Comparison of ENCODE assay signal across 22 cellular contexts in genomic region chr12:29771786-29772185, GRCh38. TPM values are rescaled to one million over a fixed set of nuclear protein-coding genes. Genes with fewer than 3 reads are reported as not detected.
DNase-seq lines count a peak whose midpoint lies in the region; FAIRE-seq and TF ChIP-seq lines count a peak whose summit lies in the region.
"Had no signal": no experiment of that assay in that cellular context is flagged by ENCODE, and none has a peak within 500 bp of the region (broad histone marks: within the 10 kb centered on the region; RNA-seq: fewer than 3 reads in every experiment).

No MANE protein-coding gene starts in this region.

- peak; percentile 13 for FAIRE-seq in keratinocyte (lab: Jason Lieb, UNC)
- FAIRE-seq: GM19239 had no signal

- DNase-seq in mammary epithelial cell: peak; percentile 66
- DNase-seq in breast epithelium (ENCODE audit: low spot score in 2 of 2): no peak
- DNase-seq in fibroblast of gingiva (ENCODE audit: low read depth): peak; percentile 14
- no peak for DNase-seq in keratinocyte (ENCODE audit: low read depth, low spot score)
- DNase-seq in DMS79 (lab: John Stamatoyannopoulos, UW): no peak
- no peak for DNase-seq in esophagus squamous epithelium (lab: John Stamatoyannopoulos, UW)
- DNase-seq in NCI-H446 treated with DMSO at 0.1 percent for 48 hours (lab: John Stamatoyannopoulos, UW): no peak
- DNase-seq: ACHN, DMS153, H7, Karpas-422, NCI-H1092, NCI-H1417 treated with DMSO at 0.1 percent for 48 hours, NCI-H1694 treated with DMSO at 0.1 percent for 48 hours, NCI-H2081, NCI-H2171, NCI-H345, NCI-H524, NCI-H774 had no signal

- in situ Hi-C loops in mammary epithelial cell (cut with MboI; ENCODE audit: low sequenced_read_pairs in 2 of 2): no loop called here

- no peak for TF ChIP-seq POLR2A in breast epithelium (IDR thresholded peaks at IDR 0.05)
- TF ChIP-seq POLR2A in esophagus squamous epithelium (IDR thresholded peaks at IDR 0.05): no peak

- H3K27ac ChIP-seq in mammary epithelial cell (ENCODE audit: insufficient read depth, low read depth, low read length): peak overlapping the region; percentile 68
- no peak overlapping the region for H3K27ac ChIP-seq in breast epithelium
- H3K27ac ChIP-seq in keratinocyte (ENCODE audit: control insufficient read depth, insufficient read depth, low read length): no peak overlapping the region
- H3K27ac ChIP-seq in esophagus squamous epithelium: no peak overlapping the region
- H3K27ac ChIP-seq: 22Rv1, SJSA1 had no signal

- CTCF ChIA-PET in mammary epithelial cell (lab: Charles Lee; ENCODE audit: low non-redundant PET): interaction anchor here (0.5 kb wide), 1 partner anchor 14 kb away, joined by 3 read pairs; no protein-coding TSS in a partner anchor

- H3K4me3 ChIP-seq in mammary epithelial cell (replicated peaks in 1 of 3; ENCODE audit: insufficient read depth in 1 of 3, low read depth in 2 of 3, low read length in 3 of 3): peak overlapping the region in 1 of 3 experiments; percentile 6
- no peak overlapping the region for H3K4me3 ChIP-seq in breast epithelium
- no peak overlapping the region for H3K4me3 ChIP-seq in keratinocyte (ENCODE audit: control insufficient read depth in 2 of 3, extremely low read depth in 1 of 3, insufficient read depth in 2 of 3, low read depth in 1 of 3, low read length in 3 of 3)
- H3K4me3 ChIP-seq in esophagus squamous epithelium: no peak overlapping the region
- H3K4me3 ChIP-seq: SJSA1 had no signal

- H3K4me2 ChIP-seq in mammary epithelial cell (ENCODE audit: insufficient read depth, low read depth, low read length): peak overlapping the region; percentile 63
- no peak overlapping the region for H3K4me2 ChIP-seq in keratinocyte (ENCODE audit: control insufficient read depth, extremely low read depth, insufficient read depth, low read depth, low read length)

- H3K4me1 ChIP-seq in mammary epithelial cell (ENCODE audit: insufficient read depth, low read length): peaks cover 42% of the 10 kb centered on the region
- H3K4me1 ChIP-seq in breast epithelium: no peaks in the 10 kb centered on the region
- H3K4me1 ChIP-seq in keratinocyte (ENCODE audit: control insufficient read depth, extremely low read depth, insufficient read depth, low read length): peaks cover 12% of the 10 kb centered on the region
- H3K4me1 ChIP-seq in esophagus squamous epithelium: peaks cover 2 to 15% (median 3%) of the 10 kb centered on the region in 3 donors
- H3K4me1 ChIP-seq: SJSA1 had no signal

- H3K9ac ChIP-seq in mammary epithelial cell (ENCODE audit: insufficient read depth, low read length) (no peak overlapping the region), keratinocyte (ENCODE audit: control insufficient read depth, extremely low read depth, insufficient read depth, low read length) (no peak overlapping the region)

- peaks cover 83% of the 10 kb centered on the region for H3K79me2 ChIP-seq in mammary epithelial cell (ENCODE audit: insufficient read depth, low read length)
- no peaks in the 10 kb centered on the region for H3K79me2 ChIP-seq in keratinocyte (ENCODE audit: control insufficient read depth, insufficient read depth, low read length)

- dilution Hi-C loops in mammary epithelial cell (cut with HindIII; ENCODE audit: low sequenced_read_pairs): no loop called here
- dilution Hi-C loops in keratinocyte (cut with MboI; ENCODE audit: extremely low pct_ligation_motif_present, low sequenced_read_pairs): no loop called here

- BruUV-seq in mammary epithelial cell (replicated peaks; lab: Mats Ljungman, UMichigan): no TSS peak

- H3K9me3 ChIP-seq in mammary epithelial cell (replicated peaks; ENCODE audit: insufficient read depth, low read length) (peaks cover 10% of the 10 kb centered on the region), breast epithelium (no peaks in the 10 kb centered on the region), keratinocyte (ENCODE audit: control insufficient read depth, low read depth, low read length) (peaks cover 2% of the 10 kb centered on the region), esophagus squamous epithelium (peaks cover 0 to 7% (median 0%) of the 10 kb centered on the region in 3 donors)
- H3K9me3 ChIP-seq: SJSA1 had no signal

- H3K27me3 ChIP-seq in mammary epithelial cell (ENCODE audit: insufficient read depth, low read length): no peaks in the 10 kb centered on the region
- no peaks in the 10 kb centered on the region for H3K27me3 ChIP-seq in breast epithelium
- no peaks in the 10 kb centered on the region for H3K27me3 ChIP-seq in keratinocyte (ENCODE audit: control insufficient read depth, extremely low read depth, insufficient read depth, low read length)
- H3K27me3 ChIP-seq in esophagus squamous epithelium: no peaks in the 10 kb centered on the region
- H3K27me3 ChIP-seq: SJSA1 had no signal

- H2AFZ ChIP-seq in mammary epithelial cell (ENCODE audit: low read depth, low read length): peak overlapping the region; percentile 22
- H2AFZ ChIP-seq in keratinocyte (ENCODE audit: control insufficient read depth, low read length): no peak overlapping the region

- no peaks in the 10 kb centered on the region for H4K20me1 ChIP-seq in mammary epithelial cell (ENCODE audit: insufficient read depth, low read length)
- H4K20me1 ChIP-seq in keratinocyte (ENCODE audit: control insufficient read depth, extremely low read depth, insufficient read depth, low read length): no peaks in the 10 kb centered on the region

- no peak for TF ChIP-seq CTCF in mammary epithelial cell (conservative IDR thresholded peaks at IDR 0.05 in 1 of 2, IDR thresholded peaks at IDR 0.05 in 1 of 2; ENCODE audit: extremely low read depth in 1 of 2, insufficient read depth in 1 of 2, low read depth in 1 of 2, low read length in 2 of 2)
- TF ChIP-seq CTCF in breast epithelium (IDR thresholded peaks at IDR 0.05): no peak
- no peak for TF ChIP-seq CTCF in keratinocyte (optimal IDR thresholded peaks at IDR 0.05 in 1 of 3, IDR thresholded peaks at IDR 0.05 in 1 of 3, conservative IDR thresholded peaks at IDR 0.05 in 1 of 3; ENCODE audit: extremely low read depth in 1 of 3, insufficient read depth in 2 of 3, low read length in 3 of 3)
- no peak for TF ChIP-seq CTCF in esophagus squamous epithelium (IDR thresholded peaks at IDR 0.05)

- H3K36me3 ChIP-seq in mammary epithelial cell (ENCODE audit: insufficient read depth, low read length): no peaks in the 10 kb centered on the region
- H3K36me3 ChIP-seq in breast epithelium: no peaks in the 10 kb centered on the region
- H3K36me3 ChIP-seq in keratinocyte (ENCODE audit: control insufficient read depth in 2 of 2, extremely low read depth in 1 of 2, insufficient read depth in 2 of 2, low read length in 2 of 2): no peaks in the 10 kb centered on the region
- H3K36me3 ChIP-seq in esophagus squamous epithelium: no peaks in the 10 kb centered on the region
- H3K36me3 ChIP-seq: SJSA1 had no signal

- H3K9me1 ChIP-seq in keratinocyte (ENCODE audit: control insufficient read depth, extremely low read depth, insufficient read depth, low read length): no peaks in the 10 kb centered on the region

- intact Hi-C loops in mammary epithelial cell (cut with micrococcal nuclease): no loop called here
- intact Hi-C loops in breast epithelium (cut with DNase I; ENCODE audit: low total_unique reads): no loop called here
- intact Hi-C loops in esophagus squamous epithelium (cut with DNase I): no loop called here

RNA-seq across cellular contexts. Expression of gene TMTC1, which starts 12.0 kb away (rescaled TPM):
- total RNA-seq in mammary epithelial cell (100 to 1,000 TPM in 1 of 2 donors, 10 to 100 TPM in 1; 46.1 to 106 TPM), breast epithelium (10 to 100 TPM; 49.9 to 87.2 (median 71.8) TPM), esophagus squamous epithelium (10 to 100 TPM in 3 of 4 donors, 1 to 10 TPM in 1; 2.5 to 31.9 (median 14.7) TPM)
- polyA plus RNA-seq in mammary epithelial cell (29.4 TPM), keratinocyte (2.0 to 10.2 TPM (median 3.7 TPM) in 3 replicates)
- polyA minus RNA-seq in mammary epithelial cell (46.9 TPM), keratinocyte (2.3 to 26.2 TPM (median 8.7 TPM) in 3 replicates)
- 3.0 TPM for polyA plus RNA-seq in keratinocyte (2011; ENCODE audit: low read depth)
- 4.3 and 5.9 TPM in 2 replicates for polyA plus RNA-seq in keratinocyte (2011; cell fraction: cytosol; rRNA removed)
- 8.0 and 8.2 TPM in 2 replicates for polyA plus RNA-seq in keratinocyte (2011; cell fraction: nucleus; rRNA removed)
- polyA plus RNA-seq in keratinocyte (2012; ENCODE audit: low replicate concordance): 1.6 TPM in 2 replicates
- 9.0 TPM for polyA minus RNA-seq in keratinocyte (2011; cell fraction: cytosol; rRNA and poly(A)+ RNA removed)
- 15.1 and 26.4 TPM in 2 replicates for polyA minus RNA-seq in keratinocyte (2011; cell fraction: nucleus; rRNA and poly(A)+ RNA removed)

Comparison
In these comparisons a context has a peak if more than half of its experiments do, and no peak if none do; other contexts are left out.
1. DNase-seq: peak in mammary epithelial cell (single experiment) and fibroblast of gingiva (single experiment); none in breast epithelium (0 of 2), keratinocyte (single experiment), DMS79 (single experiment), esophagus squamous epithelium (single experiment) and NCI-H446 treated with DMSO at 0.1 percent for 48 hours (single experiment).